ENCODE assay signal across 9 cellular contexts in genomic region chr11:8033312-8033715, GRCh38. TPM values are rescaled to one million over a fixed set of nuclear protein-coding genes. Genes with fewer than 3 reads are reported as not detected.
A peak's percentile ranks its signal among the peaks of the same experiment; 100 is the strongest.
DNase-seq lines count a peak whose midpoint lies in the region; ATAC-seq and TF ChIP-seq lines count a peak whose summit lies in the region.
"Had no signal": no experiment of that assay in that cellular context is flagged by ENCODE, and none has a peak within 500 bp of the region (broad histone marks: within the 10 kb centered on the region; RNA-seq: fewer than 3 reads in every experiment).

No MANE protein-coding gene starts in this region.

- H3K4me1 ChIP-seq in PC-3 (ENCODE audit: insufficient read depth, low read length) = no peaks in the 10 kb centered on the region

- no peaks in the 10 kb centered on the region for H3K9me3 ChIP-seq in CD4-positive, alpha-beta T cell (ENCODE audit: control insufficient read depth, low read length)
- no peaks in the 10 kb centered on the region for H3K9me3 ChIP-seq in PC-3 (ENCODE audit: low read length)

- H3K9me2 ChIP-seq in PC-3 (replicated peaks; ENCODE audit: low read length) = no peaks in the 10 kb centered on the region

- H3K27ac Mint-ChIP-seq in CD4-positive, alpha-beta T cell = no peak overlapping the region
- H3K27ac Mint-ChIP-seq in activated T-helper 1 cell treated with anti-CD3 and anti-CD28 coated beads, Interleukin-12 subunit alpha, Interleukin-12 subunit beta, Interleukin-2, Interleukin-4 antibody, amounts not matched to agents 30 ng/mL and 10 ng/mL and 1 ng/mL, durations not matched to agents 14 hours and 24 hours and 36 hours = no peak overlapping the region
- peak overlapping the region; percentile 56 for H3K27ac Mint-ChIP-seq in type B pancreatic cell

- H3K27me3 ChIP-seq in CD4-positive, alpha-beta T cell (ENCODE audit: control insufficient read depth, insufficient read depth, low read length) = peaks cover 5% of the 10 kb centered on the region
- H3K27me3 ChIP-seq in PC-3 (ENCODE audit: low read length) = peaks cover 35% of the 10 kb centered on the region

- POLR2A ChIA-PET in CD4-positive, alpha-beta T cell (lab: Charles Lee) = no interaction called here
- POLR2A ChIA-PET in PC-3 (lab: Charles Lee; ENCODE audit: unreplicated experiment) = interaction anchor here (0.8 kb wide), 1 partner anchor 156 kb away, joined by 4 read pairs; no protein-coding TSS in a partner anchor

- 0 out of 2 replicates have a peak overlapping the region, but pooled peaks have one; percentile 44 for H3K4me2 ChIP-seq in PC-3 (ENCODE audit: low read length)

- H2AFZ ChIP-seq in PC-3 (ENCODE audit: low read length) = 0 out of 2 replicates have a peak overlapping the region, but pooled peaks have one; percentile 34

- TF ChIP-seq CTCF in CD4-positive, alpha-beta T cell (IDR thresholded peaks at IDR 0.05) = peak; percentile 79
- peak; percentile 79 for TF ChIP-seq CTCF in PC-3 (conservative IDR thresholded peaks at IDR 0.05; ENCODE audit: low read depth, low read length)
- TF ChIP-seq CTCF in fibroblast of villous mesenchyme (IDR thresholded peaks at IDR 0.05; ENCODE audit: insufficient read depth, low read depth, low read length) = peak; percentile 93
- peak; percentile 92 for TF ChIP-seq CTCF in type B pancreatic cell (conservative IDR thresholded peaks at IDR 0.05)

- no peaks in the 10 kb centered on the region for H4K20me1 ChIP-seq in PC-3 (ENCODE audit: low read length)

- H3K4me1 Mint-ChIP-seq in CD4-positive, alpha-beta T cell (ENCODE audit: low read depth) = peaks cover 7% of the 10 kb centered on the region
- no peaks in the 10 kb centered on the region for H3K4me1 Mint-ChIP-seq in activated T-helper 1 cell treated with anti-CD3 and anti-CD28 coated beads, Interleukin-12 subunit alpha, Interleukin-12 subunit beta, Interleukin-2, Interleukin-4 antibody, amounts not matched to agents 30 ng/mL and 10 ng/mL and 1 ng/mL, durations not matched to agents 14 hours and 24 hours and 36 hours (ENCODE audit: low read depth)
- peaks cover 24% of the 10 kb centered on the region for H3K4me1 Mint-ChIP-seq in type B pancreatic cell (ENCODE audit: unreplicated experiment)

- no TSS peak for BruUV-seq in PC-3 (replicated peaks; lab: Mats Ljungman, UMichigan)

- H3K27ac ChIP-seq in CD4-positive, alpha-beta T cell (ENCODE audit: low read depth, low read length) = no peak overlapping the region
- H3K27ac ChIP-seq in PC-3 (ENCODE audit: low read length) = no peak overlapping the region
- H3K27ac ChIP-seq: SK-N-MC had no signal

- H3K36me3 ChIP-seq in PC-3 (ENCODE audit: low read depth, low read length) = no peaks in the 10 kb centered on the region

- H3K36me3 Mint-ChIP-seq in CD4-positive, alpha-beta T cell (ENCODE audit: low read depth) = no peaks in the 10 kb centered on the region
- no peaks in the 10 kb centered on the region for H3K36me3 Mint-ChIP-seq in activated T-helper 1 cell treated with anti-CD3 and anti-CD28 coated beads, Interleukin-12 subunit alpha, Interleukin-12 subunit beta, Interleukin-2, Interleukin-4 antibody, amounts not matched to agents 30 ng/mL and 10 ng/mL and 1 ng/mL, durations not matched to agents 14 hours and 24 hours and 36 hours (ENCODE audit: low read depth)
- H3K36me3 Mint-ChIP-seq in type B pancreatic cell = no peaks in the 10 kb centered on the region

- H3K9ac ChIP-seq in PC-3 (ENCODE audit: low read length) = no peak overlapping the region

- peaks cover 53% of the 10 kb centered on the region for H3K27me3 Mint-ChIP-seq in CD4-positive, alpha-beta T cell
- peaks cover 22% of the 10 kb centered on the region for H3K27me3 Mint-ChIP-seq in activated T-helper 1 cell treated with anti-CD3 and anti-CD28 coated beads, Interleukin-12 subunit alpha, Interleukin-12 subunit beta, Interleukin-2, Interleukin-4 antibody, amounts not matched to agents 30 ng/mL and 10 ng/mL and 1 ng/mL, durations not matched to agents 14 hours and 24 hours and 36 hours (ENCODE audit: insufficient read depth)
- peaks cover 30% of the 10 kb centered on the region for H3K27me3 Mint-ChIP-seq in type B pancreatic cell

- CTCF ChIA-PET in CD4-positive, alpha-beta T cell (lab: Charles Lee) = interaction anchor here (0.7 to 2.2 kb wide), 13 partner anchors 9 to 926 kb away, joined by 3 to 28 read pairs (median 4); partner anchors contain the start of gene EIF3F
- CTCF ChIA-PET in PC-3 (lab: Charles Lee) = interaction anchor here (0.6 to 3.8 kb wide), 3 partner anchors 27 to 66 kb away, joined by 3 to 35 read pairs (median 4); no protein-coding TSS in a partner anchor

- no peaks in the 10 kb centered on the region for H3K79me2 ChIP-seq in PC-3 (ENCODE audit: low read length)

- DNase-seq in CD4-positive, alpha-beta T cell = peak; percentile 12 to 47 (median 28)
- peak in 69 of 76 experiments; percentile 4 to 80 (median 43) for DNase-seq in HUDEP-2 (lab: John Stamatoyannopoulos, UW; ENCODE audit: unreplicated experiment in 76 of 76)
- peak; percentile 69 for DNase-seq in PC-3
- DNase-seq in activated T-helper 1 cell treated with anti-CD3 and anti-CD28 coated beads, Interleukin-12 subunit alpha, Interleukin-12 subunit beta, Interleukin-2, Interleukin-4 antibody, amounts not matched to agents 30 ng/mL and 10 ng/mL and 1 ng/mL, durations not matched to agents 14 hours and 24 hours and 36 hours (ENCODE audit: low spot score) = peak; percentile 28
- DNase-seq in fibroblast of villous mesenchyme (ENCODE audit: low read depth) = peak; percentile 85
- peak; percentile 42 for DNase-seq in occipital lobe (lab: John Stamatoyannopoulos, UW)
- peak; percentile 76 for DNase-seq in type B pancreatic cell (ENCODE audit: extremely low spot score, unreplicated experiment)

- H3F3A ChIP-seq in PC-3 (ENCODE audit: low read length, unreplicated experiment) = no peaks in the 10 kb centered on the region

- H3K4me3 Mint-ChIP-seq in CD4-positive, alpha-beta T cell = no peak overlapping the region
- no peak overlapping the region for H3K4me3 Mint-ChIP-seq in activated T-helper 1 cell treated with anti-CD3 and anti-CD28 coated beads, Interleukin-12 subunit alpha, Interleukin-12 subunit beta, Interleukin-2, Interleukin-4 antibody, amounts not matched to agents 30 ng/mL and 10 ng/mL and 1 ng/mL, durations not matched to agents 14 hours and 24 hours and 36 hours
- H3K4me3 Mint-ChIP-seq in type B pancreatic cell = no peak overlapping the region

- H3K4me3 ChIP-seq in PC-3 (ENCODE audit: low read length) (no peak overlapping the region), fibroblast of villous mesenchyme (ENCODE audit: low read depth, low read length) (no peak overlapping the region)
- H3K4me3 ChIP-seq: SK-N-MC had no signal

- no peaks in the 10 kb centered on the region for H3K9me3 Mint-ChIP-seq in CD4-positive, alpha-beta T cell
- H3K9me3 Mint-ChIP-seq in activated T-helper 1 cell treated with anti-CD3 and anti-CD28 coated beads, Interleukin-12 subunit alpha, Interleukin-12 subunit beta, Interleukin-2, Interleukin-4 antibody, amounts not matched to agents 30 ng/mL and 10 ng/mL and 1 ng/mL, durations not matched to agents 14 hours and 24 hours and 36 hours = no peaks in the 10 kb centered on the region
- H3K9me3 Mint-ChIP-seq in type B pancreatic cell = no peaks in the 10 kb centered on the region

- intact Hi-C loops in CD4-positive, alpha-beta T cell (cut with DNase I, micrococcal nuclease) = loop anchor here (1.0 to 5.0 kb wide), 2 partner anchors 66 to 534 kb away; no protein-coding TSS in a partner anchor
- intact Hi-C loops in PC-3 (cut with micrococcal nuclease) = loop anchor here (1.0 kb wide), 2 partner anchors 37 to 66 kb away; no protein-coding TSS in a partner anchor
- intact Hi-C loops in activated T-helper 1 cell treated with anti-CD3 and anti-CD28 coated beads, Interleukin-12 subunit alpha, Interleukin-12 subunit beta, Interleukin-2, Interleukin-4 antibody, amounts not matched to agents 30 ng/mL and 10 ng/mL and 1 ng/mL, durations not matched to agents 14 hours and 24 hours and 36 hours (cut with micrococcal nuclease) = loop anchor here (1.0 to 2.0 kb wide), 2 partner anchors 27 to 66 kb away; no protein-coding TSS in a partner anchor

- peak; percentile 84 for ATAC-seq in CD4-positive, alpha-beta T cell (ENCODE audit: poor library complexity)
- ATAC-seq in GM19455 (IDR thresholded peaks at IDR 0.05; ENCODE audit: unreplicated experiment) = peak; percentile 76
- peak; percentile 85 for ATAC-seq in PC-3

RNA-seq across cellular contexts. Expression of gene EIF3F, which starts 46.2 kb away (rescaled TPM):
- 100 to 1,000 TPM; 338 to 348 TPM for total RNA-seq in CD4-positive, alpha-beta T cell
- total RNA-seq in PC-3 (2014; rRNA removed) (182 and 227 TPM in 2 replicates), fibroblast of villous mesenchyme (182 and 216 TPM in 2 replicates), occipital lobe (187 TPM), type B pancreatic cell (ENCODE audit: low replicate concordance) (256 and 324 TPM in 2 replicates)
- 210 and 214 TPM in 2 replicates for total RNA-seq in activated T-helper 1 cell treated with anti-CD3 and anti-CD28 coated beads, Interleukin-12 subunit alpha, Interleukin-12 subunit beta, Interleukin-2, Interleukin-4 antibody, amounts not matched to agents 30 ng/mL and 10 ng/mL and 1 ng/mL, durations not matched to agents 14 hours and 24 hours and 36 hours

RNA-seq across cellular contexts. Expression of gene TUB, which starts 47.7 kb away (rescaled TPM):
- under 1 TPM in 1 of 2 experiments, not detected in 1; 0.08 TPM for total RNA-seq in CD4-positive, alpha-beta T cell
- 3.2 and 3.3 TPM in 2 replicates for total RNA-seq in PC-3 (2014; rRNA removed)
- 0.24 and 0.29 TPM in 2 replicates for total RNA-seq in activated T-helper 1 cell treated with anti-CD3 and anti-CD28 coated beads, Interleukin-12 subunit alpha, Interleukin-12 subunit beta, Interleukin-2, Interleukin-4 antibody, amounts not matched to agents 30 ng/mL and 10 ng/mL and 1 ng/mL, durations not matched to agents 14 hours and 24 hours and 36 hours
- total RNA-seq in fibroblast of villous mesenchyme = 1.9 and 5.2 TPM in 2 replicates
- 88.3 TPM for total RNA-seq in occipital lobe
- total RNA-seq in type B pancreatic cell (ENCODE audit: low replicate concordance) = 11.5 and 28.8 TPM in 2 replicates

Comparison
In these comparisons a context has a peak if more than half of its experiments do, and no peak if none do; other contexts are left out.
1. DNase-seq: peak in every context shown above with its lines; median percentile 85 in fibroblast of villous mesenchyme; 76 in type B pancreatic cell; 69 in PC-3; 43 in HUDEP-2; 42 in occipital lobe; 28 in activated T-helper 1 cell treated with anti-CD3 and anti-CD28 coated beads, Interleukin-12 subunit alpha, Interleukin-12 subunit beta, Interleukin-2, Interleukin-4 antibody, amounts not matched to agents 30 ng/mL and 10 ng/mL and 1 ng/mL, durations not matched to agents 14 hours and 24 hours and 36 hours; 28 in CD4-positive, alpha-beta T cell.